3 cellular contexts compared by ENCODE assay signal in genomic region chr6:170508892-170509827, GRCh38.
TF ChIP-seq lines count a peak whose summit lies in the region.

No MANE protein-coding gene starts in this region.

TF ChIP-seq in HEK293, 187 proteins besides CTCF, POLR2A, EP300 and RAD21:
- peak; percentile 89; the same call in 1 of the 2 replicates for TF ChIP-seq PRDM1 (tag by site-specific recombination; IDR thresholded peaks at IDR 0.05)

TF ChIP-seq in K562, 482 proteins besides CTCF, POLR2A, EP300 and RAD21:
- TF ChIP-seq FOXP4 (CRISPR knock-in tag; IDR thresholded peaks at IDR 0.05; ENCODE audit: borderline replicate concordance): 0 out of 2 replicates have a peak, but pooled peaks have one; percentile 28
- TF ChIP-seq MAX (CRISPR knock-in tag; IDR thresholded peaks at IDR 0.05): peak; percentile 55; the same call in 1 of the 2 replicates

TF ChIP-seq in HepG2, 621 proteins besides CTCF, POLR2A, EP300 and RAD21:
- TF ChIP-seq MNT (IDR thresholded peaks at IDR 0.05): peak; percentile 100
